ENCODE assay signal across 1 cellular context in genomic region chr12:92036061-92036620, GRCh38.
TF ChIP-seq lines count a peak whose summit lies in the region.

No MANE protein-coding gene starts in this region.

TF ChIP-seq in GM23338, 12 proteins besides CTCF, POLR2A, EP300 and RAD21:
- TF ChIP-seq ZNF462 (CRISPR knock-in tag; IDR thresholded peaks at IDR 0.05) (no peak), EZH2phosphoT487 (IDR thresholded peaks at IDR 0.05; ENCODE audit: unreplicated experiment) (no peak), STAT1 (IDR thresholded peaks at IDR 0.05; ENCODE audit: unreplicated experiment) (no peak), EZH2 (IDR thresholded peaks at IDR 0.05; ENCODE audit: low read depth, unreplicated experiment) (no peak), CREB1 (CRISPR knock-in tag; IDR thresholded peaks at IDR 0.05; ENCODE audit: low read depth) (no peak), REST (IDR thresholded peaks at IDR 0.05; ENCODE audit: unreplicated experiment) (no peak), ZNF331 (CRISPR knock-in tag; IDR thresholded peaks at IDR 0.05; ENCODE audit: low read depth) (no peak), ZNF114 (CRISPR knock-in tag; IDR thresholded peaks at IDR 0.05) (no peak), ETS1 (IDR thresholded peaks at IDR 0.05) (no peak), NANOG (IDR thresholded peaks at IDR 0.05; ENCODE audit: borderline replicate concordance) (no peak), POLR2AphosphoS5 (IDR thresholded peaks at IDR 0.05; ENCODE audit: low read depth) (no peak), JUNB (IDR thresholded peaks at IDR 0.05; ENCODE audit: unreplicated experiment) (no peak)
